1 cellular context compared by ENCODE assay signal in the genomic region with DNA sequence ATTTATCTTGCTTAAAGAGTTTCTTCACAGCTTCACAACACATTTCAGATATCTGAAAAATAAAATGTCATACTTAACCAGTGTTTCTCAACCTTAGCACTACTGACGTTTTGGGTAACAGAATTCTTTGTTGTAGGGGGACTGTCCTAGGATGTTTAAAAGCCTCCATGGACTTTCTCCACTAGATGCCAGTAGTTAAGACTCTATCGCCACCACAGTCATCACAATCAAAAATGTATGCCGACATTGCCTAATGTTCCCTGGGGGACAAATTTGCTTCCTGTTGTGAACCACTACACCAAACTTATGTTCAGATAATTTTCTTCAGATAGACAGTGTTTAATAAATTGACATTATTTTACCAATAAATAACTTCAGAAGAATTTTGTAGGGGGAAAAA.
TF ChIP-seq lines count a peak whose summit lies in the region.

No MANE protein-coding gene starts in this region.

TF ChIP-seq in H1, 55 proteins besides CTCF, POLR2A, EP300 and RAD21:
- TF ChIP-seq HDAC2 (IDR thresholded peaks at IDR 0.05; ENCODE audit: borderline replicate concordance in 1 of 2, low read depth in 2 of 2, low read length in 2 of 2) (no peak), MAX (IDR thresholded peaks at IDR 0.05) (no peak), GABPA (IDR thresholded peaks at IDR 0.05; ENCODE audit: borderline replicate concordance, insufficient read depth, low read length) (no peak), KDM4A (IDR thresholded peaks at IDR 0.05; ENCODE audit: low read depth, low read length, severe bottlenecking) (no peak), HDAC6 (IDR thresholded peaks at IDR 0.05; ENCODE audit: low read depth, low read length) (no peak), KDM5A (IDR thresholded peaks at IDR 0.05; ENCODE audit: low read length) (no peak), RNF2 (IDR thresholded peaks at IDR 0.05; ENCODE audit: borderline replicate concordance, low read depth, low read length, missing control alignments, poor library complexity, severe bottlenecking) (no peak)
